In the genomic region with DNA sequence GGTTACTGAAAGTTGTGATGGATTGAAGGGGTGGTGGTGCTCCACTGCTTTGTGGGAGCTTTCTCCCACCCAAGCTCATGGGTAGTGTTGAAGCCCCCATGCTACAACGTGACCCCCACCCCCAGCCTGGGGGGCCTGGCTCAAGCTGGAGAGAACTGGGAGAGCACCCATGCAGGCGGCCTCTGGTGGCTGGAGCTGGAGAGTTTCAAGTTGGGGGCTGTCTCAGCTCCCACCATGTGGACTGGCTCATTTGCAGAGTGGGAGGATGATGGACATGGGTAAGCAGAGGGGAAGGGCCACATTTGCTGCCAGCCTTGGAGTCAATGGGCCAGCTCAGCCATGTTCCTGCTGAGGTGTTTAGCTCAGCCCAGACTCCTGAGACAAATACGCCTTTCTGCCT, we compare ENCODE assay signal across 16 cellular contexts.
DNase-seq lines count a peak whose midpoint lies in the region; ATAC-seq, FAIRE-seq and TF ChIP-seq lines count a peak whose summit lies in the region.
"Had no signal": no experiment of that assay in that cellular context is flagged by ENCODE, and none has a peak within 500 bp of the region (broad histone marks: within the 10 kb centered on the region; RNA-seq: fewer than 3 reads in every experiment).

No MANE protein-coding gene starts in this region.

- no peaks in the 10 kb centered on the region for H3K27me3 ChIP-seq in CD4-positive, CD25-positive, alpha-beta regulatory T cell (ENCODE audit: control insufficient read depth, insufficient read depth, low read length)
- no peaks in the 10 kb centered on the region for H3K27me3 ChIP-seq in K562 (ENCODE audit: control insufficient read depth in 2 of 2, insufficient read depth in 2 of 2, low read length in 2 of 2)

- H3K9ac ChIP-seq in K562 (ENCODE audit: insufficient read depth in 1 of 2, low read depth in 2 of 2, low read length in 2 of 2) = peak overlapping the region; percentile 66 to 86; a peak in 3 of 4 replicates

- peaks cover 25% of the 10 kb centered on the region for H3K36me3 Mint-ChIP-seq in CD4-positive, CD25-positive, alpha-beta regulatory T cell
- no peaks in the 10 kb centered on the region for H3K36me3 Mint-ChIP-seq in natural killer cell treated with Interleukin-12 subunit alpha and Interleukin-12 subunit beta and Interleukin-15 and Interleukin-18, amount 100 ng/mL, for 72 hours

- TF ChIP-seq CTCF in GM10248 (IDR thresholded peaks at IDR 0.05; ENCODE audit: control extremely low read depth, extremely low read depth, low read depth, missing control alignments) = peak; percentile 16
- TF ChIP-seq CTCF in K562 (IDR thresholded peaks at IDR 0.05 in 2 of 3, conservative IDR thresholded peaks at IDR 0.05 in 1 of 3; ENCODE audit: insufficient read depth in 2 of 3, low read depth in 1 of 3, low read length in 3 of 3) = 0 out of 6 replicates have a peak, but pooled peaks of 1 of the 3 experiments have one; percentile 7

- no peaks in the 10 kb centered on the region for H3K27me3 Mint-ChIP-seq in CD4-positive, CD25-positive, alpha-beta regulatory T cell
- H3K27me3 Mint-ChIP-seq in natural killer cell treated with Interleukin-12 subunit alpha and Interleukin-12 subunit beta and Interleukin-15 and Interleukin-18, amount 100 ng/mL, for 72 hours = no peaks in the 10 kb centered on the region

- H3K9me1 ChIP-seq in K562 (ENCODE audit: control insufficient read depth, insufficient read depth, low read length) = peaks cover 6% of the 10 kb centered on the region

- intact Hi-C loops in K562 (cut with micrococcal nuclease) = loop anchor here (5.0 kb wide), 1 partner anchor 60 kb away; no protein-coding TSS in a partner anchor

- peaks cover 19% of the 10 kb centered on the region for H3K36me3 ChIP-seq in CD4-positive, CD25-positive, alpha-beta regulatory T cell (ENCODE audit: control insufficient read depth, insufficient read depth, low read length)
- peaks cover 5% of the 10 kb centered on the region; the same call in 2 of the 3 replicates for H3K36me3 ChIP-seq in K562 (ENCODE audit: control insufficient read depth, insufficient read depth, low read length)

- H3K4me3 ChIP-seq in CD4-positive, CD25-positive, alpha-beta regulatory T cell (ENCODE audit: low read depth, low read length) = no peak overlapping the region
- H3K4me3 ChIP-seq in K562 = no peak overlapping the region

- FAIRE-seq in K562 (lab: Jason Lieb, UNC) = no peak

- CTCF ChIA-PET in GM10248 (lab: Yijun Ruan, JAX) (interaction anchor here (0.7 to 2.9 kb wide), 8 partner anchors 11 to 95 kb away, joined by 3 to 17 read pairs (median 4); no protein-coding TSS in a partner anchor), K562 (lab: Yijun Ruan, JAX; ENCODE audit: low intra/inter-chr PET ratio) (no interaction called here)

- peaks cover 27% of the 10 kb centered on the region; the same call in 2 of the 3 replicates for H3K79me2 ChIP-seq in K562 (ENCODE audit: control insufficient read depth, insufficient read depth, low read length)

- no peak for TF ChIP-seq RAD21 in K562 (CRISPR knock-in tag; conservative IDR thresholded peaks at IDR 0.05 in 1 of 2, IDR thresholded peaks at IDR 0.05 in 1 of 2)

- peaks cover 15 to 99% (median 69%) of the 10 kb centered on the region in 4 donors for H3K4me1 Mint-ChIP-seq in CD4-positive, CD25-positive, alpha-beta regulatory T cell
- peaks cover 87 to 92% of the 10 kb centered on the region in 2 donors for H3K4me1 Mint-ChIP-seq in natural killer cell treated with Interleukin-12 subunit alpha and Interleukin-12 subunit beta and Interleukin-15 and Interleukin-18, amount 100 ng/mL, for 72 hours (ENCODE audit: low read depth in 2 of 2)

- WGBS in K562 (ENCODE audit: insufficient coverage, low coverage, missing lambda C conversion rate) = 48% methylated on average over 3 of the region's 3 CpGs

- H3K27ac ChIP-seq in CD4-positive, CD25-positive, alpha-beta regulatory T cell (ENCODE audit: insufficient read depth, low read length, poor library complexity, severe bottlenecking) = no peak overlapping the region
- peak overlapping the region; percentile 93 for H3K27ac ChIP-seq in K562 (ENCODE audit: extremely low read depth, low read depth, low read length)
- H3K27ac ChIP-seq: RWPE1 had no signal

- TF ChIP-seq EP300 in K562 (IDR thresholded peaks at IDR 0.05; ENCODE audit: low read length) = no peak

- POLR2A ChIA-PET in GM10248 (lab: Yijun Ruan, JAX) = no interaction called here
- POLR2A ChIA-PET in K562 (lab: Yijun Ruan, JAX) = interaction anchor here (1.3 to 1.4 kb wide), 2 partner anchors 25 to 53 kb away, joined by 4 to 5 read pairs; no protein-coding TSS in a partner anchor

- H3K4me1 ChIP-seq in CD4-positive, CD25-positive, alpha-beta regulatory T cell (ENCODE audit: control insufficient read depth, insufficient read depth, low read length, poor library complexity, severe bottlenecking) = peaks cover 45% of the 10 kb centered on the region
- H3K4me1 ChIP-seq in K562 (replicated peaks in 1 of 2; ENCODE audit: control insufficient read depth in 2 of 2, insufficient read depth in 2 of 2, low read length in 2 of 2) = peaks cover 52 to 63% of the 10 kb centered on the region in 2 experiments

- H4K20me1 ChIP-seq in K562 (replicated peaks; ENCODE audit: control insufficient read depth, insufficient read depth, low read length) = no peaks in the 10 kb centered on the region

- H3K27ac Mint-ChIP-seq in CD4-positive, CD25-positive, alpha-beta regulatory T cell = peak overlapping the region in 2 of 3 donors; percentile 7 to 70
- peak overlapping the region; percentile 79 to 81 for H3K27ac Mint-ChIP-seq in natural killer cell treated with Interleukin-12 subunit alpha and Interleukin-12 subunit beta and Interleukin-15 and Interleukin-18, amount 100 ng/mL, for 72 hours

- no peak for DNase-seq in CD4-positive, CD25-positive, alpha-beta regulatory T cell
- DNase-seq in GM10248 (ENCODE audit: extremely low spot score) = no peak
- DNase-seq in K562 (ENCODE audit: extremely low read depth in 1 of 4, low spot score in 3 of 4) = peak; percentile 18 to 51 (median 36)
- DNase-seq in natural killer cell treated with Interleukin-12 subunit alpha and Interleukin-12 subunit beta and Interleukin-15 and Interleukin-18, amount 100 ng/mL, for 72 hours (ENCODE audit: low spot score) = no peak
- no peak for DNase-seq in GM19238 (ENCODE audit: insufficient read length, low spot score)
- DNase-seq in SHP77 (lab: John Stamatoyannopoulos, UW) = no peak
- DNase-seq in AG08395 (ENCODE audit: low spot score) = no peak
- DNase-seq: EL; Karpas-422; NCI-H187; NCI-H69; stimulated activated CD4-positive, alpha-beta T cell treated with anti-CD3 and anti-CD28 coated beads, Interleukin-4, amount 100 ng/mL, for 24 hours; stimulated activated naive CD4-positive, alpha-beta T cell; T1000 had no signal

- H2AFZ ChIP-seq in K562 (ENCODE audit: low read depth, low read length) = peak overlapping the region; percentile 85; the same call in 1 of the 2 replicates

- peak overlapping the region; percentile 78 for H3K4me2 ChIP-seq in K562 (ENCODE audit: insufficient read depth, low read length)

- H3K9me3 ChIP-seq in CD4-positive, CD25-positive, alpha-beta regulatory T cell (ENCODE audit: control insufficient read depth in 2 of 2, low read length in 2 of 2) = no peaks in the 10 kb centered on the region
- H3K9me3 ChIP-seq in K562 (replicated peaks; ENCODE audit: control insufficient read depth, insufficient read depth, low read depth, low read length) = no peaks in the 10 kb centered on the region

- ATAC-seq in CD4-positive, CD25-positive, alpha-beta regulatory T cell (ENCODE audit: low read depth in 2 of 2) = no peak
- ATAC-seq in K562 (peak; percentile 32), GM21619 (IDR thresholded peaks at IDR 0.05; ENCODE audit: unreplicated experiment) (no peak)
- ATAC-seq in natural killer cell treated with Interleukin-12 subunit alpha and Interleukin-12 subunit beta and Interleukin-15 and Interleukin-18, amount 100 ng/mL, for 72 hours = no peak

- BruUV-seq in K562 (replicated peaks; lab: Mats Ljungman, UMichigan) = no TSS peak

- TF ChIP-seq POLR2A in K562 (conservative IDR thresholded peaks at IDR 0.05) = no peak

- in situ Hi-C loops in K562 (cut with MboI) = no loop called here

- no peak overlapping the region for H3K4me3 Mint-ChIP-seq in CD4-positive, CD25-positive, alpha-beta regulatory T cell
- peak overlapping the region; percentile 11 for H3K4me3 Mint-ChIP-seq in natural killer cell treated with Interleukin-12 subunit alpha and Interleukin-12 subunit beta and Interleukin-15 and Interleukin-18, amount 100 ng/mL, for 72 hours

- no peaks in the 10 kb centered on the region for H3K9me3 Mint-ChIP-seq in CD4-positive, CD25-positive, alpha-beta regulatory T cell
- H3K9me3 Mint-ChIP-seq in natural killer cell treated with Interleukin-12 subunit alpha and Interleukin-12 subunit beta and Interleukin-15 and Interleukin-18, amount 100 ng/mL, for 72 hours = no peaks in the 10 kb centered on the region

TF ChIP-seq in K562, 482 proteins besides CTCF, POLR2A, EP300 and RAD21 (continues in another document):
- no peak for TF ChIP-seq U2AF1 (optimal IDR thresholded peaks at IDR 0.05; ENCODE audit: low read depth, low read length)
- TF ChIP-seq, protein P1, sequence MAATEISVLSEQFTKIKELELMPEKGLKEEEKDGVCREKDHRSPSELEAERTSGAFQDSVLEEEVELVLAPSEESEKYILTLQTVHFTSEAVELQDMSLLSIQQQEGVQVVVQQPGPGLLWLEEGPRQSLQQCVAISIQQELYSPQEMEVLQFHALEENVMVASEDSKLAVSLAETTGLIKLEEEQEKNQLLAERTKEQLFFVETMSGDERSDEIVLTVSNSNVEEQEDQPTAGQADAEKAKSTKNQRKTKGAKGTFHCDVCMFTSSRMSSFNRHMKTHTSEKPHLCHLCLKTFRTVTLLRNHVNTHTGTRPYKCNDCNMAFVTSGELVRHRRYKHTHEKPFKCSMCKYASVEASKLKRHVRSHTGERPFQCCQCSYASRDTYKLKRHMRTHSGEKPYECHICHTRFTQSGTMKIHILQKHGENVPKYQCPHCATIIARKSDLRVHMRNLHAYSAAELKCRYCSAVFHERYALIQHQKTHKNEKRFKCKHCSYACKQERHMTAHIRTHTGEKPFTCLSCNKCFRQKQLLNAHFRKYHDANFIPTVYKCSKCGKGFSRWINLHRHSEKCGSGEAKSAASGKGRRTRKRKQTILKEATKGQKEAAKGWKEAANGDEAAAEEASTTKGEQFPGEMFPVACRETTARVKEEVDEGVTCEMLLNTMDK (IDR thresholded peaks at IDR 0.05; ENCODE audit: borderline replicate concordance, insufficient read depth, low read depth, low read length, poor library complexity, severe bottlenecking) = peak; percentile 76

Comparison
In these comparisons a context has a peak if more than half of its experiments do, and no peak if none do; other contexts are left out.
1. DNase-seq: peak in K562 (4 of 4); none in CD4-positive, CD25-positive, alpha-beta regulatory T cell (0 of 3), GM10248 (single experiment), natural killer cell treated with Interleukin-12 subunit alpha and Interleukin-12 subunit beta and Interleukin-15 and Interleukin-18, amount 100 ng/mL, for 72 hours (single experiment), GM19238 (single experiment), SHP77 (0 of 2) and AG08395 (single experiment).